In the genomic region with DNA sequence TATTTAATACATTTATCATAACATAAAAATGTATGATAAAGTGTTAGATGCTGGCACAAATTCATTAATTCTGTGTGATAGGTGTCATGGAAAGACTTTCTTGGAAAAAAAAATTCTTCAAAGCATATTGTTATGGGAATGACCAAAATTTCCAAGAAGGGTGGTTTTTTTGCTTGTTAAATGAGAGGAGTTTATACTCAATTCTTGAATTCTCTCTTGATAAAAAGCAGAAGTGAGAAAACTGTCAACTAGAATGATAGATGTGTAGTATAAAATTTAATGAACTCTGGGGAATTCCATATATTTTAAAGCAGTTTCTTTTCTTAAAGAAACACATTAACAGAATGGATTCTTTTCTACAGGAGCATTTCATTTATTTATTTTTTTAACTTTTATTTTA, we compare ENCODE assay signal across 14 cellular contexts.
DNase-seq lines count a peak whose midpoint lies in the region; ATAC-seq and TF ChIP-seq lines count a peak whose summit lies in the region.
"Had no signal": no experiment of that assay in that cellular context is flagged by ENCODE, and none has a peak within 500 bp of the region (broad histone marks: within the 10 kb centered on the region; RNA-seq: fewer than 3 reads in every experiment).

No MANE protein-coding gene starts in this region.

- no peaks in the 10 kb centered on the region for H3K4me1 ChIP-seq in A673 (ENCODE audit: insufficient read depth, low read length, poor library complexity, severe bottlenecking)

- no peak overlapping the region for H3K4me3 ChIP-seq in GM06990 (replicated peaks; ENCODE audit: low read depth, low read length)
- H3K4me3 ChIP-seq in A673 (ENCODE audit: low read depth, low read length, poor library complexity, severe bottlenecking), result no peak overlapping the region

- ATAC-seq in GM19351 (IDR thresholded peaks at IDR 0.05; ENCODE audit: unreplicated experiment), result peak; percentile 77
- peak; percentile 66 for ATAC-seq in HG02759 (IDR thresholded peaks at IDR 0.05; ENCODE audit: unreplicated experiment)
- ATAC-seq in HG03442 (IDR thresholded peaks at IDR 0.05; ENCODE audit: unreplicated experiment), result peak; percentile 78

- no TSS peak for BruUV-seq in A673 (replicated peaks; lab: Mats Ljungman, UMichigan)

- POLR2A ChIA-PET in A673 (lab: Charles Lee; ENCODE audit: low non-redundant PET), result interaction anchor here (0.6 kb wide), 1 partner anchor 970 kb away, joined by 3 read pairs; no protein-coding TSS in a partner anchor

- CTCF ChIA-PET in A673 (lab: Charles Lee), result no interaction called here

- in situ Hi-C loops in ACHN (cut with HindIII; ENCODE audit: low pct_ligation_motif_present, low pct_unique_long_range_greater_than_20kb, low sequenced_read_pairs), result no loop called here

- intact Hi-C loops in A673 (cut with micrococcal nuclease; ENCODE audit: unreplicated experiment), result no loop called here

- H3K27me3 ChIP-seq in GM06990 (replicated peaks; ENCODE audit: control insufficient read depth, insufficient read depth, low read length), result no peaks in the 10 kb centered on the region
- H3K27me3 ChIP-seq in A673 (replicated peaks; ENCODE audit: insufficient read depth, low read depth, low read length, poor library complexity), result no peaks in the 10 kb centered on the region

- no peak overlapping the region for H3K27ac ChIP-seq in A673 (ENCODE audit: low read depth, low read length, poor library complexity, severe bottlenecking)

- H3K36me3 ChIP-seq in GM06990 (ENCODE audit: control insufficient read depth, insufficient read depth, low read length) (no peaks in the 10 kb centered on the region), A673 (ENCODE audit: insufficient read depth, low read length, poor library complexity, severe bottlenecking) (no peaks in the 10 kb centered on the region)

- TF ChIP-seq CTCF in GM06990 (IDR thresholded peaks at IDR 0.05; ENCODE audit: insufficient read depth, low read length, poor library complexity, severe bottlenecking) (no peak), A673 (conservative IDR thresholded peaks at IDR 0.05; ENCODE audit: low read depth, low read length) (no peak)

- H3K9me3 ChIP-seq in A673 (ENCODE audit: low read depth, low read length, poor library complexity, severe bottlenecking), result peaks cover 6% of the 10 kb centered on the region

- DNase-seq in GM06990 (ENCODE audit: extremely low read depth, insufficient read length), result peak; percentile 40
- no peak for DNase-seq in NCI-H1694 treated with DMSO at 0.1 percent for 48 hours (lab: John Stamatoyannopoulos, UW)
- DNase-seq in NCI-H1436 treated with DMSO at 0.1 percent for 48 hours (lab: John Stamatoyannopoulos, UW), result no peak
- DNase-seq in ACHN, result no peak
- no peak for DNase-seq in A673 (ENCODE audit: low spot score)
- DNase-seq: 8988T; activated CD4-positive, CD25-positive, alpha-beta regulatory T cell; CD4-positive, CD25-positive, alpha-beta regulatory T cell; cortex of kidney; NCI-H2081 treated with DMSO at 0.1 percent for 48 hours; RPMI8226 had no signal
